In genomic region chr10:33183658-33184057, GRCh38 we compare ENCODE assay signal across 24 cellular contexts.
A peak's percentile ranks its signal among the peaks of the same experiment; 100 is the strongest.
DNase-seq lines count a peak whose midpoint lies in the region; ATAC-seq and TF ChIP-seq lines count a peak whose summit lies in the region.
"Had no signal": no experiment of that assay in that cellular context is flagged by ENCODE, and none has a peak within 500 bp of the region (broad histone marks: within the 10 kb centered on the region; RNA-seq: fewer than 3 reads in every experiment).

No MANE protein-coding gene starts in this region.

- BruUV-seq in PC-3 (replicated peaks; lab: Mats Ljungman, UMichigan), result no TSS peak

- H3K4me3 ChIP-seq in AG10803 (ENCODE audit: low read length) (no peak overlapping the region), PC-3 (ENCODE audit: low read length) (no peak overlapping the region), fibroblast of villous mesenchyme (ENCODE audit: low read depth, low read length) (no peak overlapping the region), left lung (no peak overlapping the region), transverse colon (no peak overlapping the region)
- H3K4me3 ChIP-seq: A549, K562, MG63 had no signal

- H3K9me3 ChIP-seq in PC-3 (ENCODE audit: low read length) (no peaks in the 10 kb centered on the region), left lung (no peaks in the 10 kb centered on the region), transverse colon (no peaks in the 10 kb centered on the region)
- H3K9me3 ChIP-seq: A549, BE2C, MG63 had no signal

- TF ChIP-seq EP300 in transverse colon (IDR thresholded peaks at IDR 0.05; ENCODE audit: low read depth), result no peak

- CTCF ChIA-PET in PC-3 (lab: Charles Lee), result interaction anchor here (1.3 kb wide), 1 partner anchor 10 kb away, joined by 6 read pairs; no protein-coding TSS in a partner anchor

- no peak overlapping the region for H3K9ac ChIP-seq in PC-3 (ENCODE audit: low read length)

- no peaks in the 10 kb centered on the region for H4K20me1 ChIP-seq in PC-3 (ENCODE audit: low read length)

- no peak overlapping the region for H2AFZ ChIP-seq in PC-3 (ENCODE audit: low read length)

- H3K36me3 ChIP-seq in PC-3 (ENCODE audit: low read depth, low read length) (peaks cover 88% of the 10 kb centered on the region), left lung (peaks cover 0 to 54% of the 10 kb centered on the region in 2 donors), transverse colon (no peaks in the 10 kb centered on the region)
- H3K36me3 ChIP-seq: MG63 had no signal

- peak; percentile 41 for DNase-seq in AG10803 (ENCODE audit: low read depth)
- DNase-seq in GM04503 (ENCODE audit: low read depth), result peak; percentile 55
- DNase-seq in PC-3, result peak; percentile 91
- DNase-seq in fibroblast of villous mesenchyme (ENCODE audit: low read depth), result peak; percentile 37
- no peak for DNase-seq in NCI-H774 (lab: John Stamatoyannopoulos, UW)
- DNase-seq in left lung, result no peak
- DNase-seq in transverse colon, result no peak
- DNase-seq: BE2C, DMS153, DND-41, H7, Kasumi-1, MG63, NCI-H1105 treated with DMSO at 0.1 percent for 48 hours, NCI-H146, NCI-H2029, NCI-H446 treated with DMSO at 0.1 percent for 48 hours, NCI-H526, Right ventricle myocardium superior, RPMI8226, T-helper 1 cell had no signal

- in situ Hi-C loops in transverse colon (cut with MboI; ENCODE audit: low pct_ligation_motif_present in 1 of 4, low pct_unique_long_range_greater_than_20kb in 1 of 4, low sequenced_read_pairs in 3 of 4), result loop anchor here in 3 of 4 donors (25.0 kb wide), 1 partner anchor 1454 kb away; no protein-coding TSS in a partner anchor

- no peaks in the 10 kb centered on the region for H3K79me2 ChIP-seq in PC-3 (ENCODE audit: low read length)

- ATAC-seq in PC-3 (peak; percentile 35), left lung (no peak), HG03469 (IDR thresholded peaks at IDR 0.05; ENCODE audit: unreplicated experiment) (no peak)
- ATAC-seq: A549, K562 had no signal

- TF ChIP-seq CTCF in AG10803 (conservative IDR thresholded peaks at IDR 0.05; ENCODE audit: low read length) (no peak), PC-3 (conservative IDR thresholded peaks at IDR 0.05; ENCODE audit: low read depth, low read length) (no peak), fibroblast of villous mesenchyme (IDR thresholded peaks at IDR 0.05; ENCODE audit: insufficient read depth, low read depth, low read length) (no peak), left lung (IDR thresholded peaks at IDR 0.05) (no peak), transverse colon (IDR thresholded peaks at IDR 0.05) (no peak)

- no peak overlapping the region for H3K4me2 ChIP-seq in PC-3 (ENCODE audit: low read length)
- H3K4me2 ChIP-seq: A549 had no signal

- POLR2A ChIA-PET in PC-3 (lab: Charles Lee; ENCODE audit: unreplicated experiment), result interaction anchor here (0.6 to 1.0 kb wide), 3 partner anchors 10 to 230 kb away, joined by 3 to 6 read pairs (median 4); no protein-coding TSS in a partner anchor

- peaks cover 31% of the 10 kb centered on the region for H3K4me1 ChIP-seq in PC-3 (ENCODE audit: insufficient read depth, low read length)
- no peaks in the 10 kb centered on the region for H3K4me1 ChIP-seq in left lung
- H3K4me1 ChIP-seq in transverse colon, result no peaks in the 10 kb centered on the region
- H3K4me1 ChIP-seq: BE2C had no signal

- intact Hi-C loops in PC-3 (cut with micrococcal nuclease), result loop anchor here (1.0 to 2.0 kb wide), 3 partner anchors 19 to 49 kb away; no protein-coding TSS in a partner anchor
- intact Hi-C loops in left lung (cut with DNase I), result no loop called here
- intact Hi-C loops in transverse colon (cut with DNase I; ENCODE audit: low total_unique reads), result no loop called here

- 58 to 71% methylated on average over 1 of the region's 1 CpG for WGBS in transverse colon (ENCODE audit: low coverage in 1 of 2), 2 donors

- H3F3A ChIP-seq in PC-3 (ENCODE audit: low read length, unreplicated experiment), result peaks cover 4% of the 10 kb centered on the region

- H3K27me3 ChIP-seq in PC-3 (ENCODE audit: low read length), result no peaks in the 10 kb centered on the region
- no peaks in the 10 kb centered on the region for H3K27me3 ChIP-seq in left lung
- H3K27me3 ChIP-seq in transverse colon, result no peaks in the 10 kb centered on the region
- H3K27me3 ChIP-seq: BE2C, MG63 had no signal

- no peaks in the 10 kb centered on the region for H3K9me2 ChIP-seq in PC-3 (replicated peaks; ENCODE audit: low read length)

- H3K27ac ChIP-seq in PC-3 (ENCODE audit: low read length), result peak overlapping the region; percentile 1; the same call in 1 of the 2 replicates
- H3K27ac ChIP-seq in left lung, result no peak overlapping the region
- no peak overlapping the region for H3K27ac ChIP-seq in transverse colon

- TF ChIP-seq POLR2A in transverse colon (IDR thresholded peaks at IDR 0.05), result no peak

Comparison
In these comparisons a context has a peak if more than half of its experiments do, and no peak if none do; other contexts are left out.
1. DNase-seq: peak in AG10803 (single experiment), GM04503 (single experiment), PC-3 (single experiment) and fibroblast of villous mesenchyme (single experiment); none in NCI-H774 (single experiment), left lung (0 of 2) and transverse colon (single experiment).